In the genomic region with DNA sequence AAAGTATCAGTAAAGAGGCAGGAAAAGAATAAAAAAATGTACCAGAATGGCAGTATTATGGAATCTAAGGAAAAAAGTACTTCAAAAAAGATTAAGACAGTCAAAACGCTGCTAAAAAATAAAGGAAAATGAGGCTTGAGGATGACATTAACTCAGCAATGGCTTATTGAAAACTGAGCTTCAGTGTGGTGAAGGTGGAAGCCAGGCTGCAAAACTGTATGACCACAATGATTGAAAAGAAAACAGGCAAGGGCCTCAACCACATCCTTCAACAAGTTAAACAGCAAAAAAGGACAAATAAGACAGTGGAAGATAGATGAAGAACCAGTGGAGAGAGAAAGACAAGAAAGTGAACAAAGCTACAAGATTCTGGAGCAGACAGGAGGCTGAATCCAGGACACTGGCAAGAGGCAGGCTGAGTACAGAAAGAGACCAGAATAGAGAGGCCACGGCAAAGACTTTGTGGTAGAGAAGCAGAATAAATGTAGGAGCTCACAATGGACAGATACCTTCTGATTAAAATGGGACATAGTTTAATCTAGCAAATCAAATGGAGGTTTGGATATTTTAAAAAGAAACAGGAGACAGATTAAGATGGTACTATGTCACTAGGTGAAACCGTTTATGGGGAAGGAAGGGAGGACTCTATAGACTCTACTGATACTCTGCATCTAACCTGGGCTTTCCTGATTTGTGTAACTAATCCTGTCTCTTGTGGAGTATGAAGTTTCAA, we compare ENCODE assay signal across 12 cellular contexts.
A peak's percentile ranks its signal among the peaks of the same experiment; 100 is the strongest.
DNase-seq lines count a peak whose midpoint lies in the region; ATAC-seq and TF ChIP-seq lines count a peak whose summit lies in the region.
"Had no signal": no experiment of that assay in that cellular context is flagged by ENCODE, and none has a peak within 500 bp of the region (broad histone marks: within the 10 kb centered on the region; RNA-seq: fewer than 3 reads in every experiment).

No MANE protein-coding gene starts in this region.

- H3K4me1 Mint-ChIP-seq in mesothelial cell of epicardium, result peaks cover 7% of the 10 kb centered on the region

- peak; percentile 88 for ATAC-seq in GM18907 (IDR thresholded peaks at IDR 0.05; ENCODE audit: unreplicated experiment)
- ATAC-seq in HG02970 (IDR thresholded peaks at IDR 0.05; ENCODE audit: low FRiP score, unreplicated experiment), result no peak
- ATAC-seq in GM21360 (IDR thresholded peaks at IDR 0.05; ENCODE audit: unreplicated experiment), result no peak

- H3K4me3 ChIP-seq in foreskin fibroblast (ENCODE audit: low read depth in 1 of 2, low read length in 2 of 2), result no peak overlapping the region
- H3K4me3 ChIP-seq: dorsolateral prefrontal cortex had no signal

- H3K27ac Mint-ChIP-seq in mesothelial cell of epicardium, result peak overlapping the region; percentile 59

- TF ChIP-seq CTCF in mesothelial cell of epicardium (IDR thresholded peaks at IDR 0.05; ENCODE audit: unreplicated experiment) (no peak), foreskin fibroblast (IDR thresholded peaks at IDR 0.05; ENCODE audit: low read depth, low read length) (no peak)

- H3K4me3 Mint-ChIP-seq in mesothelial cell of epicardium, result no peak overlapping the region

- DNase-seq in H4 (ENCODE audit: low spot score) (peak; percentile 40), RPMI7951 (ENCODE audit: low read depth) (peak; percentile 22), mesothelial cell of epicardium (ENCODE audit: low spot score in 2 of 2, unreplicated experiment in 2 of 2) (no peak), DMS53 (lab: John Stamatoyannopoulos, UW) (no peak), foreskin fibroblast (no peak)
- DNase-seq: DMS153, dorsolateral prefrontal cortex, KG1, T-helper 9 cell had no signal

- peaks cover 47% of the 10 kb centered on the region for H3K36me3 Mint-ChIP-seq in mesothelial cell of epicardium

- H3K27me3 Mint-ChIP-seq in mesothelial cell of epicardium (ENCODE audit: low read depth), result no peaks in the 10 kb centered on the region

- no peaks in the 10 kb centered on the region for H3K9me3 Mint-ChIP-seq in mesothelial cell of epicardium

Comparison
In these comparisons a context has a peak if more than half of its experiments do, and no peak if none do; other contexts are left out.
1. DNase-seq: peak in H4 (single experiment) and RPMI7951 (single experiment); none in mesothelial cell of epicardium (0 of 2), DMS53 (single experiment) and foreskin fibroblast (0 of 2).